Comparison of ENCODE assay signal across 8 cellular contexts in genomic region chr20:18250237-18250636, GRCh38.
"Had no signal": no experiment of that assay in that cellular context is flagged by ENCODE, and none has a peak within 500 bp of the region (broad histone marks: within the 10 kb centered on the region; RNA-seq: fewer than 3 reads in every experiment).

No MANE protein-coding gene starts in this region.

- ATAC-seq: GM23338, K562 had no signal

- H3K4me1 Mint-ChIP-seq: GM23338, H9 had no signal

- DNase-seq: H9, HCEC 1CT, IMR-90 had no signal

- H3K27ac Mint-ChIP-seq: GM23338, H9 had no signal

- H3K4me3 Mint-ChIP-seq: GM23338, H9 had no signal

- H2AFZ ChIP-seq: GM23338 had no signal

- H3K4me2 ChIP-seq: GM23338 had no signal

- H3K4me3 ChIP-seq: GM23338, K562 had no signal

- FAIRE-seq: H1, H54, K562 had no signal

- H3K9me3 Mint-ChIP-seq: GM23338, H9 had no signal

- H3K27ac ChIP-seq: HL-60 had no signal
